8 cellular contexts compared by ENCODE assay signal in the genomic region with DNA sequence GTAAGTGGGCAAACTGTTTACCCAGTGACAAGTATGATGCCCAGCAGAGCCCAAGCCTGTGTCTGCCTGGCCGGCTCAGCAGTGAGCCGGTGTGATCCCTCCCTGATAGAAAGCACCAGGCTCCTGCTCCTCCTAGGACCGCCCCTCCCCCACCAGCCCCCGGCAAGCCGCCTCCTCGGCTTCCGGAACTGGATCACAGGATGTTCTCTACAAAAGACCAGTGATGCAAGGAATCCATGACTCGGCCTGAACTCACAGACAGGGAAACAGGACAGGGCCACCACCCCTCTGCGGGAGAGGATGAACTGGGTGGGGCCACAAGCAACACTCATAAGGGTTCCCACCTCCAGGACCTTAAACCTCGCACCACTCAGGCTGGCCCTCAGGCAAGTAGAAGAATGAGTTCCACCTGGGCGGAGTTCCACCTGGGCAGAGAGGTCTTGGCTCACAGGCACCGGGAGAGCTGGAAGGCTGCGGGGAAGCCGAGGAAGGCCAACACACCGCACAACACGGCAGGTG. TPM values are rescaled to one million over a fixed set of nuclear protein-coding genes. Genes with fewer than 3 reads are reported as not detected.
DNase-seq lines count a peak whose midpoint lies in the region; ATAC-seq and TF ChIP-seq lines count a peak whose summit lies in the region.
"Had no signal": no experiment of that assay in that cellular context is flagged by ENCODE, and none has a peak within 500 bp of the region (broad histone marks: within the 10 kb centered on the region; RNA-seq: fewer than 3 reads in every experiment).

No MANE protein-coding gene starts in this region.

- intact Hi-C loops in MCF 10A (cut with micrococcal nuclease) = loop anchor here (1.0 kb wide), 1 partner anchor 22 kb away; no protein-coding TSS in a partner anchor
- intact Hi-C loops in gastrocnemius medialis (cut with DNase I; ENCODE audit: low total_unique reads) = no loop called here

- no peaks in the 10 kb centered on the region for H3K9me3 Mint-ChIP-seq in MCF 10A (ENCODE audit: unreplicated experiment)

- H3K27me3 ChIP-seq in MG63 (no peaks in the 10 kb centered on the region), upper lobe of left lung (no peaks in the 10 kb centered on the region), gastrocnemius medialis (no peaks in the 10 kb centered on the region)

- TF ChIP-seq POLR2A in upper lobe of left lung (IDR thresholded peaks at IDR 0.05) (no peak), gastrocnemius medialis (IDR thresholded peaks at IDR 0.05) (no peak)

- TF ChIP-seq CTCF in MCF 10A (IDR thresholded peaks at IDR 0.05; ENCODE audit: unreplicated experiment) (no peak), upper lobe of left lung (IDR thresholded peaks at IDR 0.05) (no peak), gastrocnemius medialis (IDR thresholded peaks at IDR 0.05 in 4 of 5, conservative IDR thresholded peaks at IDR 0.05 in 1 of 5) (no peak), GM13976 (IDR thresholded peaks at IDR 0.05; ENCODE audit: borderline replicate concordance, control extremely low read depth, extremely low read depth, insufficient read depth, missing control alignments) (no peak)

- ATAC-seq in upper lobe of left lung (ENCODE audit: low FRiP score in 2 of 2) = peak; percentile 16 to 69
- ATAC-seq in gastrocnemius medialis = no peak

- WGBS in upper lobe of left lung, 2 donors = 43 to 45% methylated on average over 10 to 16 of the region's 16 CpGs

- H3K27ac ChIP-seq in upper lobe of left lung (no peak overlapping the region), gastrocnemius medialis (no peak overlapping the region)
- H3K27ac ChIP-seq: parathyroid adenoma had no signal

- H3K4me3 ChIP-seq in MG63 = peak overlapping the region; percentile 1; the same call in 1 of the 2 replicates
- no peak overlapping the region for H3K4me3 ChIP-seq in upper lobe of left lung
- no peak overlapping the region for H3K4me3 ChIP-seq in gastrocnemius medialis

- H3K4me3 Mint-ChIP-seq in MCF 10A (ENCODE audit: unreplicated experiment) = peak overlapping the region; percentile 89

- peaks cover 14% of the 10 kb centered on the region for H3K36me3 Mint-ChIP-seq in MCF 10A (ENCODE audit: insufficient read depth, unreplicated experiment)

- in situ Hi-C loops in gastrocnemius medialis (cut with MboI; ENCODE audit: low sequenced_read_pairs in 4 of 4) (no loop called here), GM13976 (cut with MboI; ENCODE audit: low sequenced_read_pairs, unreplicated experiment) (no loop called here)

- H3K9me3 ChIP-seq in MG63 (no peaks in the 10 kb centered on the region), upper lobe of left lung (no peaks in the 10 kb centered on the region), gastrocnemius medialis (no peaks in the 10 kb centered on the region)

- peaks cover 25% of the 10 kb centered on the region for H3K4me1 Mint-ChIP-seq in MCF 10A (ENCODE audit: insufficient read depth, unreplicated experiment)

- no peaks in the 10 kb centered on the region for H3K27me3 Mint-ChIP-seq in MCF 10A (ENCODE audit: insufficient read depth, unreplicated experiment)

- H3K27ac Mint-ChIP-seq in MCF 10A (ENCODE audit: low read depth, unreplicated experiment) = peak overlapping the region; percentile 81

- H3K4me1 ChIP-seq in upper lobe of left lung (peaks cover 0 to 13% (median 6%) of the 10 kb centered on the region in 4 donors), gastrocnemius medialis (no peaks in the 10 kb centered on the region)
- H3K4me1 ChIP-seq: parathyroid adenoma had no signal

- DNase-seq in MG63 = peak; percentile 71
- DNase-seq in MCF 10A (ENCODE audit: unreplicated experiment) = peak; percentile 97
- peak; percentile 91 for DNase-seq in iPS-NIHi7 (ENCODE audit: extremely low spot score)
- peak; percentile 39 to 73 for DNase-seq in upper lobe of left lung
- DNase-seq in activated T-cell treated with anti-CD3 and anti-CD28 coated beads, Interleukin-2, amount 50 U/mL, for 1 hour = no peak
- no peak for DNase-seq in gastrocnemius medialis
- no peak for DNase-seq in GM13976 (ENCODE audit: low spot score)

- H3K36me3 ChIP-seq in MG63 (no peaks in the 10 kb centered on the region), upper lobe of left lung (no peaks in the 10 kb centered on the region), gastrocnemius medialis (no peaks in the 10 kb centered on the region)

- CTCF ChIA-PET in MCF 10A (lab: Yijun Ruan, JAX) = interaction anchor here (0.6 to 6.3 kb wide), 10 partner anchors 9 to 139 kb away, joined by 3 to 75 read pairs (median 7); no protein-coding TSS in a partner anchor

- BruUV-seq in MCF 10A (replicated peaks; lab: Mats Ljungman, UMichigan) = no TSS peak

- POLR2A ChIA-PET in MCF 10A (lab: Yijun Ruan, JAX) = interaction anchor here (0.6 to 7.2 kb wide), 20 partner anchors 9 to 186 kb away, joined by 3 to 128 read pairs (median 4); a partner anchor contains a TSS

- TF ChIP-seq EP300 in upper lobe of left lung (IDR thresholded peaks at IDR 0.05) = no peak

RNA-seq across cellular contexts. Expression of a gene that starts 7.8 kb away (rescaled TPM):
- 80.9 and 91.4 TPM in 2 replicates for total RNA-seq in MG63 (2014; rRNA removed; shearing (Covaris generic); ENCODE audit: low replicate concordance)
- total RNA-seq in MCF 10A (2022) = 110 and 117 TPM in 2 replicates
- total RNA-seq in upper lobe of left lung = 10 to 100 TPM in 5 of 6 donors, 1 to 10 TPM in 1; 8.2 to 33.4 (median 26.5) TPM
- 1 to 10 TPM; 1.3 to 5.8 (median 3.2) TPM for total RNA-seq in gastrocnemius medialis

RNA-seq across cellular contexts. Expression of a gene that starts 34.0 kb away (rescaled TPM):
- 0.59 TPM in 1 of 2 replicates, not detected in the other for total RNA-seq in MG63 (2014; rRNA removed; shearing (Covaris generic); ENCODE audit: low replicate concordance)
- total RNA-seq in MCF 10A (2022) (5.0 and 7.6 TPM in 2 replicates), upper lobe of left lung (10 to 100 TPM in 1 of 6 donors, 1 to 10 TPM in 5; 1.8 to 11.4 (median 3.7) TPM), gastrocnemius medialis (under 1 TPM in 1 of 4 donors, not detected in 3; 0.24 TPM)

RNA-seq across cellular contexts. Expression of a gene that starts 38.8 kb away (rescaled TPM):
- total RNA-seq in MG63 (2014; rRNA removed; shearing (Covaris generic); ENCODE audit: low replicate concordance) = not detected in 2 replicates
- total RNA-seq in MCF 10A (2022) (0.68 TPM in 1 of 2 replicates, not detected in the other), upper lobe of left lung (10 to 100 TPM in 2 of 6 donors, 1 to 10 TPM in 4; 2.1 to 27.2 (median 4.8) TPM), gastrocnemius medialis (under 1 TPM in 1 of 4 donors, not detected in 3; 0.41 TPM)

Comparison
In these comparisons a context has a peak if more than half of its experiments do, and no peak if none do; other contexts are left out.
1. DNase-seq: peak in MG63 (single experiment), MCF 10A (single experiment), iPS-NIHi7 (single experiment) and upper lobe of left lung (2 of 2); none in activated T-cell treated with anti-CD3 and anti-CD28 coated beads, Interleukin-2, amount 50 U/mL, for 1 hour (single experiment), gastrocnemius medialis (0 of 2) and GM13976 (single experiment).
2. ATAC-seq: peak in upper lobe of left lung (2 of 2); none in gastrocnemius medialis (0 of 2).